In genomic region chr17:45108595-45109521, GRCh38 we compare ENCODE assay signal across 12 cellular contexts. TPM values are rescaled to one million over a fixed set of nuclear protein-coding genes. Genes with fewer than 3 reads are reported as not detected.
A peak's percentile ranks its signal among the peaks of the same experiment; 100 is the strongest.
DNase-seq lines count a peak whose midpoint lies in the region; ATAC-seq and TF ChIP-seq lines count a peak whose summit lies in the region.
"Had no signal": no experiment of that assay in that cellular context is flagged by ENCODE, and none has a peak within 500 bp of the region (broad histone marks: within the 10 kb centered on the region; RNA-seq: fewer than 3 reads in every experiment).

No MANE protein-coding gene starts in this region.

- H3K4me3 ChIP-seq in mammary epithelial cell (replicated peaks in 1 of 3; ENCODE audit: insufficient read depth in 1 of 3, low read depth in 2 of 3, low read length in 3 of 3) (no peak overlapping the region), tibial artery (no peak overlapping the region), lower leg skin (ENCODE audit: low read depth, poor library complexity, severe bottlenecking) (no peak overlapping the region)

- peak; percentile 10 to 22 for ATAC-seq in activated naive CD4-positive, alpha-beta T cell treated with anti-CD3 and anti-CD28 coated beads, Interleukin-2, amount 50 U/mL, for 72 hours
- peak; percentile 48 for ATAC-seq in left lobe of liver
- ATAC-seq: activated T-cell treated with anti-CD3 and anti-CD28 coated beads, Interleukin-2, amount 50 U/mL, for 4 hours had no signal

- no peaks in the 10 kb centered on the region for H3K27me3 Mint-ChIP-seq in activated naive CD4-positive, alpha-beta T cell treated with anti-CD3 and anti-CD28 coated beads, Interleukin-2, amount 10 ng/mL, durations not matched to agents 7 days and 5 days
- no peaks in the 10 kb centered on the region for H3K27me3 Mint-ChIP-seq in activated naive CD4-positive, alpha-beta T cell treated with anti-CD3 and anti-CD28 coated beads for 36 hours (ENCODE audit: low read depth)

- H3K36me3 Mint-ChIP-seq in activated naive CD4-positive, alpha-beta T cell treated with anti-CD3 and anti-CD28 coated beads, Interleukin-2, amount 50 U/mL, for 72 hours = no peaks in the 10 kb centered on the region
- H3K36me3 Mint-ChIP-seq in activated naive CD4-positive, alpha-beta T cell treated with anti-CD3 and anti-CD28 coated beads, Interleukin-2, amount 10 ng/mL, durations not matched to agents 7 days and 5 days = peaks cover 19% of the 10 kb centered on the region
- H3K36me3 Mint-ChIP-seq in activated naive CD4-positive, alpha-beta T cell treated with anti-CD3 and anti-CD28 coated beads for 36 hours (ENCODE audit: low read depth) = peaks cover 9% of the 10 kb centered on the region

- no peaks in the 10 kb centered on the region for H4K20me1 ChIP-seq in mammary epithelial cell (ENCODE audit: insufficient read depth, low read length)

- no peak for DNase-seq in activated naive CD4-positive, alpha-beta T cell treated with anti-CD3 and anti-CD28 coated beads, Interleukin-2, amount 50 U/mL, for 72 hours (ENCODE audit: low spot score in 2 of 2)
- DNase-seq in activated naive CD4-positive, alpha-beta T cell treated with anti-CD3 and anti-CD28 coated beads, Interleukin-2, amount 10 ng/mL, durations not matched to agents 7 days and 5 days = no peak
- DNase-seq in mammary epithelial cell (no peak), left lobe of liver (ENCODE audit: low spot score) (no peak), tibial artery (no peak), erythroblast (lab: John Stamatoyannopoulos, UW) (no peak), lower leg skin (ENCODE audit: low spot score in 2 of 2) (no peak)
- no peak for DNase-seq in activated naive CD4-positive, alpha-beta T cell treated with anti-CD3 and anti-CD28 coated beads for 36 hours
- DNase-seq: activated T-cell treated with anti-CD3 and anti-CD28 coated beads, Interleukin-2, amount 50 U/mL, for 4 hours; caudate nucleus; foreskin melanocyte; NCI-H526 treated with DMSO at 0.1 percent for 48 hours had no signal

- CTCF ChIA-PET in activated naive CD4-positive, alpha-beta T cell treated with anti-CD3 and anti-CD28 coated beads, Interleukin-2, amount 10 ng/mL, durations not matched to agents 7 days and 5 days (lab: Charles Lee) = interaction anchor here (0.9 to 1.5 kb wide), 3 partner anchors 9 to 26 kb away, joined by 3 to 5 read pairs (median 4); partner anchors contain the start of gene ACBD4
- CTCF ChIA-PET in mammary epithelial cell (lab: Charles Lee; ENCODE audit: low non-redundant PET) = no interaction called here
- CTCF ChIA-PET in activated naive CD4-positive, alpha-beta T cell treated with anti-CD3 and anti-CD28 coated beads for 36 hours (lab: Charles Lee) = interaction anchor here (0.7 to 2.1 kb wide), 3 partner anchors 9 to 89 kb away, joined by 4 to 10 read pairs (median 7); partner anchors contain the start of gene ACBD4

- peak in 1 of 2 donors; percentile 28 for TF ChIP-seq CTCF in mammary epithelial cell (conservative IDR thresholded peaks at IDR 0.05 in 1 of 2, IDR thresholded peaks at IDR 0.05 in 1 of 2; ENCODE audit: extremely low read depth in 1 of 2, insufficient read depth in 1 of 2, low read depth in 1 of 2, low read length in 2 of 2)
- TF ChIP-seq CTCF in tibial artery (IDR thresholded peaks at IDR 0.05) = no peak
- no peak for TF ChIP-seq CTCF in lower leg skin (IDR thresholded peaks at IDR 0.05)

- H3K79me2 ChIP-seq in mammary epithelial cell (ENCODE audit: insufficient read depth, low read length) = peaks cover 13% of the 10 kb centered on the region

- BruUV-seq in mammary epithelial cell (replicated peaks; lab: Mats Ljungman, UMichigan) = TSS peak; percentile 38

- H3K4me1 ChIP-seq in mammary epithelial cell (ENCODE audit: insufficient read depth, low read length) (peaks cover 2% of the 10 kb centered on the region), tibial artery (peaks cover 4 to 76% (median 43%) of the 10 kb centered on the region in 4 donors)

- peak overlapping the region; percentile 63 to 97 for H3K27ac Mint-ChIP-seq in activated naive CD4-positive, alpha-beta T cell treated with anti-CD3 and anti-CD28 coated beads, Interleukin-2, amount 50 U/mL, for 72 hours
- H3K27ac Mint-ChIP-seq in activated naive CD4-positive, alpha-beta T cell treated with anti-CD3 and anti-CD28 coated beads, Interleukin-2, amount 10 ng/mL, durations not matched to agents 7 days and 5 days = no peak overlapping the region
- H3K27ac Mint-ChIP-seq in activated naive CD4-positive, alpha-beta T cell treated with anti-CD3 and anti-CD28 coated beads for 36 hours = no peak overlapping the region

- H3K27ac ChIP-seq in mammary epithelial cell (ENCODE audit: insufficient read depth, low read depth, low read length) (no peak overlapping the region), tibial artery (peak overlapping the region; percentile 87 to 91)

- H3K9me3 ChIP-seq in mammary epithelial cell (replicated peaks; ENCODE audit: insufficient read depth, low read length) (no peaks in the 10 kb centered on the region), tibial artery (no peaks in the 10 kb centered on the region)

- no peak overlapping the region for H3K4me2 ChIP-seq in mammary epithelial cell (ENCODE audit: insufficient read depth, low read depth, low read length)

- H3K4me1 Mint-ChIP-seq in activated naive CD4-positive, alpha-beta T cell treated with anti-CD3 and anti-CD28 coated beads, Interleukin-2, amount 10 ng/mL, durations not matched to agents 7 days and 5 days = no peaks in the 10 kb centered on the region
- H3K4me1 Mint-ChIP-seq in activated naive CD4-positive, alpha-beta T cell treated with anti-CD3 and anti-CD28 coated beads for 36 hours (ENCODE audit: low read depth) = no peaks in the 10 kb centered on the region

- dilution Hi-C loops in mammary epithelial cell (cut with HindIII; ENCODE audit: low sequenced_read_pairs) = no loop called here

- no peak overlapping the region for H3K4me3 Mint-ChIP-seq in activated naive CD4-positive, alpha-beta T cell treated with anti-CD3 and anti-CD28 coated beads, Interleukin-2, amount 10 ng/mL, durations not matched to agents 7 days and 5 days
- H3K4me3 Mint-ChIP-seq in activated naive CD4-positive, alpha-beta T cell treated with anti-CD3 and anti-CD28 coated beads for 36 hours = no peak overlapping the region
- H3K4me3 Mint-ChIP-seq: activated T-cell treated with anti-CD3 and anti-CD28 coated beads, Interleukin-2, amount 50 U/mL, for 4 hours had no signal

- H3K9me3 Mint-ChIP-seq in activated naive CD4-positive, alpha-beta T cell treated with anti-CD3 and anti-CD28 coated beads, Interleukin-2, amount 50 U/mL, for 72 hours = no peaks in the 10 kb centered on the region
- no peaks in the 10 kb centered on the region for H3K9me3 Mint-ChIP-seq in activated naive CD4-positive, alpha-beta T cell treated with anti-CD3 and anti-CD28 coated beads, Interleukin-2, amount 10 ng/mL, durations not matched to agents 7 days and 5 days
- no peaks in the 10 kb centered on the region for H3K9me3 Mint-ChIP-seq in activated naive CD4-positive, alpha-beta T cell treated with anti-CD3 and anti-CD28 coated beads for 36 hours
- H3K9me3 Mint-ChIP-seq: activated T-cell treated with anti-CD3 and anti-CD28 coated beads, Interleukin-2, amount 50 U/mL, for 4 hours had no signal

- peaks cover 25% of the 10 kb centered on the region for H3K36me3 ChIP-seq in mammary epithelial cell (ENCODE audit: insufficient read depth, low read length)
- peaks cover 61 to 75% (median 72%) of the 10 kb centered on the region in 3 donors for H3K36me3 ChIP-seq in tibial artery

- no peak for TF ChIP-seq POLR2A in erythroblast (IDR thresholded peaks at IDR 0.05; ENCODE audit: low read length)
- TF ChIP-seq POLR2A in lower leg skin (IDR thresholded peaks at IDR 0.05) = no peak

- H2AFZ ChIP-seq in mammary epithelial cell (ENCODE audit: low read depth, low read length) = no peak overlapping the region

- in situ Hi-C loops in mammary epithelial cell (cut with MboI; ENCODE audit: low sequenced_read_pairs in 2 of 2) = loop anchor here in 1 of 2 donors (10.0 kb wide), 1 partner anchor 184 kb away; no protein-coding TSS in a partner anchor

- 66% methylated on average over 12 of the region's 12 CpGs for WGBS in mammary epithelial cell (ENCODE audit: low coverage, missing lambda C conversion rate)
- 77 to 81% methylated on average over 10 to 12 of the region's 12 CpGs for WGBS in lower leg skin, 2 donors

- no peaks in the 10 kb centered on the region for H3K27me3 ChIP-seq in mammary epithelial cell (ENCODE audit: insufficient read depth, low read length)
- no peaks in the 10 kb centered on the region for H3K27me3 ChIP-seq in tibial artery

- H3K9ac ChIP-seq in mammary epithelial cell (ENCODE audit: insufficient read depth, low read length) = no peak overlapping the region

- intact Hi-C loops in mammary epithelial cell (cut with micrococcal nuclease) = loop anchor here (1.0 to 2.0 kb wide), 2 partner anchors 19 to 24 kb away; partner anchors contain the start of gene PLCD3
- intact Hi-C loops in tibial artery (cut with DNase I; ENCODE audit: low total_unique reads) = loop anchor here (5.0 kb wide), 1 partner anchor 197 kb away; no protein-coding TSS in a partner anchor
- intact Hi-C loops in lower leg skin (cut with DNase I; ENCODE audit: low total_unique reads) = loop anchor here (10.0 kb wide), 1 partner anchor 194 kb away; the partner anchor contains the start of gene GFAP
- intact Hi-C loops in activated naive CD4-positive, alpha-beta T cell treated with anti-CD3 and anti-CD28 coated beads for 36 hours (cut with micrococcal nuclease) = no loop called here

RNA-seq across cellular contexts. Expression of gene PLCD3, which starts 23.5 kb away (rescaled TPM):
- total RNA-seq in activated naive CD4-positive, alpha-beta T cell treated with anti-CD3 and anti-CD28 coated beads, Interleukin-2, amount 50 U/mL, for 72 hours = 1 to 10 TPM; 3.9 to 7.7 TPM
- total RNA-seq in mammary epithelial cell = 100 to 1,000 TPM in 1 of 2 donors, 10 to 100 TPM in 1; 79.4 to 185 TPM
- 171 TPM for polyA plus RNA-seq in mammary epithelial cell
- polyA minus RNA-seq in mammary epithelial cell = 166 TPM
- 3.4 TPM for total RNA-seq in left lobe of liver
- total RNA-seq in lower leg skin = 100 to 1,000 TPM in 3 of 4 donors, 10 to 100 TPM in 1; 65.7 to 180 (median 105) TPM
- total RNA-seq in activated naive CD4-positive, alpha-beta T cell treated with anti-CD3 and anti-CD28 coated beads for 36 hours = 1 to 10 TPM; 2.4 TPM

RNA-seq across cellular contexts. Expression of gene ACBD4, which starts 26.6 kb away (rescaled TPM):
- 10 to 100 TPM; 12.9 to 18.9 TPM for total RNA-seq in activated naive CD4-positive, alpha-beta T cell treated with anti-CD3 and anti-CD28 coated beads, Interleukin-2, amount 50 U/mL, for 72 hours
- total RNA-seq in mammary epithelial cell (1 to 10 TPM; 6.5 to 8.1 TPM), left lobe of liver (90.3 TPM), lower leg skin (10 to 100 TPM in 2 of 4 donors, 1 to 10 TPM in 2; 8.2 to 14.9 (median 10.1) TPM)
- 3.1 TPM for polyA plus RNA-seq in mammary epithelial cell
- polyA minus RNA-seq in mammary epithelial cell = 3.4 TPM
- total RNA-seq in activated naive CD4-positive, alpha-beta T cell treated with anti-CD3 and anti-CD28 coated beads for 36 hours = 10 to 100 TPM; 12.3 to 12.7 TPM

RNA-seq across cellular contexts. Expression of gene HEXIM1, which starts 39.4 kb away (rescaled TPM):
- 10 to 100 TPM; 50.9 to 93.3 TPM for total RNA-seq in activated naive CD4-positive, alpha-beta T cell treated with anti-CD3 and anti-CD28 coated beads, Interleukin-2, amount 50 U/mL, for 72 hours
- total RNA-seq in mammary epithelial cell = 10 to 100 TPM; 20.5 to 35.2 TPM
- 16.7 TPM for polyA plus RNA-seq in mammary epithelial cell
- 12.4 TPM for polyA minus RNA-seq in mammary epithelial cell
- 29.3 TPM for total RNA-seq in left lobe of liver
- 10 to 100 TPM; 20.9 to 32.7 (median 25.0) TPM for total RNA-seq in lower leg skin
- 10 to 100 TPM; 24.3 to 24.7 TPM for total RNA-seq in activated naive CD4-positive, alpha-beta T cell treated with anti-CD3 and anti-CD28 coated beads for 36 hours

RNA-seq across cellular contexts. Expression of gene NMT1, which starts 47.7 kb away (rescaled TPM):
- total RNA-seq in activated naive CD4-positive, alpha-beta T cell treated with anti-CD3 and anti-CD28 coated beads, Interleukin-2, amount 50 U/mL, for 72 hours = 100 to 1,000 TPM; 130 to 270 TPM
- 100 to 1,000 TPM in 1 of 2 donors, 10 to 100 TPM in 1; 80.0 to 143 TPM for total RNA-seq in mammary epithelial cell
- 55.9 TPM for polyA plus RNA-seq in mammary epithelial cell
- 170 TPM for polyA minus RNA-seq in mammary epithelial cell
- total RNA-seq in left lobe of liver = 77.0 TPM
- 100 to 1,000 TPM in 1 of 4 donors, 10 to 100 TPM in 3; 37.3 to 101 (median 60.3) TPM for total RNA-seq in lower leg skin
- total RNA-seq in activated naive CD4-positive, alpha-beta T cell treated with anti-CD3 and anti-CD28 coated beads for 36 hours = 100 to 1,000 TPM; 234 to 235 TPM

RNA-seq across cellular contexts. Expression of gene HEXIM2, which starts 52.8 kb away (rescaled TPM):
- 1 to 10 TPM; 6.0 to 6.3 TPM for total RNA-seq in activated naive CD4-positive, alpha-beta T cell treated with anti-CD3 and anti-CD28 coated beads, Interleukin-2, amount 50 U/mL, for 72 hours
- 1 to 10 TPM; 2.8 to 7.7 TPM for total RNA-seq in mammary epithelial cell
- 4.0 TPM for polyA plus RNA-seq in mammary epithelial cell
- not detected for polyA minus RNA-seq in mammary epithelial cell
- total RNA-seq in left lobe of liver = 14.2 TPM
- total RNA-seq in lower leg skin = 10 to 100 TPM in 1 of 4 donors, 1 to 10 TPM in 3; 2.4 to 16.7 (median 5.8) TPM
- 1 to 10 TPM; 3.5 TPM for total RNA-seq in activated naive CD4-positive, alpha-beta T cell treated with anti-CD3 and anti-CD28 coated beads for 36 hours

Comparison
In these comparisons a context has a peak if more than half of its experiments do, and no peak if none do; other contexts are left out.
1. H3K27ac Mint-ChIP-seq: peak in activated naive CD4-positive, alpha-beta T cell treated with anti-CD3 and anti-CD28 coated beads, Interleukin-2, amount 50 U/mL, for 72 hours (2 of 2); none in activated naive CD4-positive, alpha-beta T cell treated with anti-CD3 and anti-CD28 coated beads, Interleukin-2, amount 10 ng/mL, durations not matched to agents 7 days and 5 days (single experiment) and activated naive CD4-positive, alpha-beta T cell treated with anti-CD3 and anti-CD28 coated beads for 36 hours (single experiment).
2. RNA of gene PLCD3, which starts 23.5 kb away (total RNA-seq): 79.4 to 185 TPM in mammary epithelial cell and 65.7 to 180 TPM in lower leg skin; 3.9 to 7.7 TPM in activated naive CD4-positive, alpha-beta T cell treated with anti-CD3 and anti-CD28 coated beads, Interleukin-2, amount 50 U/mL, for 72 hours, 3.4 TPM in left lobe of liver (single experiment) and 2.4 TPM in activated naive CD4-positive, alpha-beta T cell treated with anti-CD3 and anti-CD28 coated beads for 36 hours; every median in the first group is over 4 times any median in the second.